4 cellular contexts compared by ENCODE assay signal in genomic region chr3:130108836-130109585, GRCh38. TPM values are rescaled to one million over a fixed set of nuclear protein-coding genes. Genes with fewer than 3 reads are reported as not detected.
"Had no signal": no experiment of that assay in that cellular context is flagged by ENCODE, and none has a peak within 500 bp of the region (broad histone marks: within the 10 kb centered on the region; RNA-seq: fewer than 3 reads in every experiment).

No MANE protein-coding gene starts in this region.

RNA-seq across cellular contexts. Expression of gene ALG1L2, which starts 27.4 kb away (rescaled TPM):
- total RNA-seq: HT1080, M059J, SK-MEL-5 had no signal
- polyA plus RNA-seq: SK-N-SH had no signal
